Comparison of ENCODE assay signal across 1 cellular context in the genomic region with DNA sequence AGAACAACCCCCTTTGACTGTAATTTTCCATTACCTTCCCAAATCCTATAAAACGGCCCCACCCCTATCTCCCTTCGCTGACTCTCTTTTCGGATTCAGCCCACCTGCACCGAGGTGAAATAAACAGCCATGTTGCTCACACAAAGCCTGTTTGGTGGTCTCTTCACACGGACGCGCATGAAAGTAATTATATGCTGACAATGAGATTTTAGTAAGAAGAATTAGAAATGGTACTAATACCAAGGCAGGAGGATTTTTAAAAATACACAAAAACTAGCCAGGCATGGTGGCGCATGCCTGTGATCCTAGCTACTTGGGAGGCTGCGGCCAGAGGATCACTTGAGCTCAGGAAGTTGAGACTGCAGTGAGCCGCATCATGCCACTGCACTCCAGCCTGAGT. TPM values are rescaled to one million over a fixed set of nuclear protein-coding genes. Genes with fewer than 3 reads are reported as not detected.
"Had no signal": no experiment of that assay in that cellular context is flagged by ENCODE, and none has a peak within 500 bp of the region (broad histone marks: within the 10 kb centered on the region; RNA-seq: fewer than 3 reads in every experiment).

No MANE protein-coding gene starts in this region.

RNA-seq across cellular contexts. Expression of a gene that starts 33.9 kb away (rescaled TPM):
- total RNA-seq: lung microvascular endothelial cell had no signal
